ENCODE assay signal across 24 cellular contexts in the genomic region with DNA sequence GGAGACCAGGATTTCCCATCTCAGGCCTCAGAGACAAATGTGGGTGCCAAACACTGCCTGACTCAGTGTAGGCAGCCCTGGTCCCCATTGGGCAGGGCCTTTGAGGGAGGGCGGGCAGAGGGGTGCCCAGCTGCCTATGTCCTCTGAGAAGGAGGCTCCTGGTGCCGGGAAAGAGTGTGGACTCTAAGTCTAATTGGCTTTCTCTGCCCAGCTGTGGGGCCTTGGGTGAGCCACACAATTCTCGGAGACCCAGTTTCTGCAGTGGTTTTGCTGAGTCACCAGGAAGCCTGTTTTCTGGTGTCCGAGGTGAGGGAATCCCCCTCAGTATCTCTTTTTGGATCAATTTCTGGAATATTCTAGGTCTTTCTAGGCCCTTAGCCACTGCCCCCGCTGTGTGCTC. TPM values are rescaled to one million over a fixed set of nuclear protein-coding genes. Genes with fewer than 3 reads are reported as not detected.
DNase-seq lines count a peak whose midpoint lies in the region; ATAC-seq, FAIRE-seq and TF ChIP-seq lines count a peak whose summit lies in the region.
"Had no signal": no experiment of that assay in that cellular context is flagged by ENCODE, and none has a peak within 500 bp of the region (broad histone marks: within the 10 kb centered on the region; RNA-seq: fewer than 3 reads in every experiment).

No MANE protein-coding gene starts in this region.

- H3K4me3 Mint-ChIP-seq in effector memory CD8-positive, alpha-beta T cell = no peak overlapping the region
- H3K4me3 Mint-ChIP-seq: CD4-positive, alpha-beta memory T cell; natural killer cell treated with Interleukin-12 subunit alpha and Interleukin-12 subunit beta and Interleukin-15 and Interleukin-18, amount 100 ng/mL, for 72 hours; T-helper 2 cell treated with Interferon-gamma antibody and Interleukin-4, amounts not matched to agents 5 μg/mL and 100 μg/mL, for 36 hours had no signal

- no peak overlapping the region for H3K27ac Mint-ChIP-seq in effector memory CD8-positive, alpha-beta T cell
- H3K27ac Mint-ChIP-seq: activated T-helper 2 cell treated with anti-CD3 and anti-CD28 coated beads, Interferon-gamma antibody, Interleukin-2, Interleukin-4, amounts not matched to agents 10 μg/mL and 5 μg/mL and 100 μg/mL, durations not matched to agents 14 hours and 24 hours and 36 hours; CD4-positive, alpha-beta memory T cell; natural killer cell treated with Interleukin-12 subunit alpha and Interleukin-12 subunit beta and Interleukin-15 and Interleukin-18, amount 100 ng/mL, for 72 hours; T-helper 2 cell treated with Interferon-gamma antibody and Interleukin-4, amounts not matched to agents 5 μg/mL and 100 μg/mL, for 36 hours had no signal

- FAIRE-seq in GM12892 (lab: Jason Lieb, UNC) = no peak
- FAIRE-seq: bronchial epithelial cell, urothelium cell line had no signal

- H3K4me1 Mint-ChIP-seq in effector memory CD8-positive, alpha-beta T cell (ENCODE audit: low read depth in 2 of 2) = no peaks in the 10 kb centered on the region
- H3K4me1 Mint-ChIP-seq: CD4-positive, alpha-beta memory T cell had no signal

- no peak overlapping the region for H3K4me3 ChIP-seq in AG09309 (ENCODE audit: control insufficient read depth, low read depth, low read length)
- H3K4me3 ChIP-seq: heart left ventricle had no signal

- DNase-seq in AG09309 (ENCODE audit: low read depth) (peak; percentile 18), HK-2 (ENCODE audit: unreplicated experiment) (peak; percentile 16), astrocyte of the hippocampus (ENCODE audit: low read depth, low spot score) (peak; percentile 18), kidney tubule cell (ENCODE audit: low spot score) (peak; percentile 22), NCI-H524 (lab: John Stamatoyannopoulos, UW) (no peak), GM12892 (ENCODE audit: insufficient read length) (no peak)
- no peak for DNase-seq in effector memory CD8-positive, alpha-beta T cell
- no peak for DNase-seq in stimulated activated CD4-positive, alpha-beta T cell treated with anti-CD3 and anti-CD28 coated beads, Interleukin-4, amount 100 ng/mL, for 24 hours
- DNase-seq: activated CD4-positive, alpha-beta T cell treated with anti-CD3 and anti-CD28 coated beads, Interleukin-2, amount 50 U/mL, for 4 hours; activated CD8-positive, alpha-beta memory T cell treated with anti-CD3 and anti-CD28 coated beads, Interleukin-2, amount 50 U/mL, for 48 hours; CD4-positive, alpha-beta memory T cell; cortex of kidney; GF-D8; heart left ventricle; NCI-H1436; NCI-H526; SK-N-SH had no signal

- H3K36me3 Mint-ChIP-seq in effector memory CD8-positive, alpha-beta T cell (ENCODE audit: insufficient read depth) = peaks cover 3% of the 10 kb centered on the region
- H3K36me3 Mint-ChIP-seq: CD4-positive, alpha-beta memory T cell; natural killer cell treated with Interleukin-12 subunit alpha and Interleukin-12 subunit beta and Interleukin-15 and Interleukin-18, amount 100 ng/mL, for 72 hours had no signal

- peaks cover 23 to 81% of the 10 kb centered on the region in 2 donors for H3K27me3 Mint-ChIP-seq in effector memory CD8-positive, alpha-beta T cell

- TF ChIP-seq CTCF in AG09309 (IDR thresholded peaks at IDR 0.05; ENCODE audit: control insufficient read depth, insufficient read depth, low read depth, low read length, missing control alignments) = no peak

- TF ChIP-seq POLR2A in GM12892 (IDR thresholded peaks at IDR 0.05; ENCODE audit: low read depth, low read length) = no peak

- no peaks in the 10 kb centered on the region for H3K9me3 Mint-ChIP-seq in effector memory CD8-positive, alpha-beta T cell
- H3K9me3 Mint-ChIP-seq: activated T-helper 2 cell treated with anti-CD3 and anti-CD28 coated beads, Interferon-gamma antibody, Interleukin-2, Interleukin-4, amounts not matched to agents 10 μg/mL and 5 μg/mL and 100 μg/mL, durations not matched to agents 14 hours and 24 hours and 36 hours; CD4-positive, alpha-beta memory T cell; natural killer cell treated with Interleukin-12 subunit alpha and Interleukin-12 subunit beta and Interleukin-15 and Interleukin-18, amount 100 ng/mL, for 72 hours; T-helper 2 cell treated with Interferon-gamma antibody and Interleukin-4, amounts not matched to agents 5 μg/mL and 100 μg/mL, for 36 hours had no signal

- ATAC-seq in effector memory CD8-positive, alpha-beta T cell (replicated peaks) = no peak
- ATAC-seq: heart left ventricle, left lobe of liver had no signal

RNA-seq across cellular contexts. Expression of gene ACTL8, which starts 35.3 kb away (rescaled TPM):
- polyA plus RNA-seq in GM12892 (2012; ENCODE audit: missing spikeins) = not detected
- polyA plus RNA-seq: AG04450; CD4-positive, alpha-beta memory T cell; heart left ventricle had no signal

Comparison
In these comparisons a context has a peak if more than half of its experiments do, and no peak if none do; other contexts are left out.
1. DNase-seq: peak in AG09309 (single experiment), HK-2 (single experiment), astrocyte of the hippocampus (single experiment) and kidney tubule cell (single experiment); none in effector memory CD8-positive, alpha-beta T cell (0 of 3), NCI-H524 (0 of 2), GM12892 (single experiment) and stimulated activated CD4-positive, alpha-beta T cell treated with anti-CD3 and anti-CD28 coated beads, Interleukin-4, amount 100 ng/mL, for 24 hours (single experiment).